8 cellular contexts compared by ENCODE assay signal in the genomic region with DNA sequence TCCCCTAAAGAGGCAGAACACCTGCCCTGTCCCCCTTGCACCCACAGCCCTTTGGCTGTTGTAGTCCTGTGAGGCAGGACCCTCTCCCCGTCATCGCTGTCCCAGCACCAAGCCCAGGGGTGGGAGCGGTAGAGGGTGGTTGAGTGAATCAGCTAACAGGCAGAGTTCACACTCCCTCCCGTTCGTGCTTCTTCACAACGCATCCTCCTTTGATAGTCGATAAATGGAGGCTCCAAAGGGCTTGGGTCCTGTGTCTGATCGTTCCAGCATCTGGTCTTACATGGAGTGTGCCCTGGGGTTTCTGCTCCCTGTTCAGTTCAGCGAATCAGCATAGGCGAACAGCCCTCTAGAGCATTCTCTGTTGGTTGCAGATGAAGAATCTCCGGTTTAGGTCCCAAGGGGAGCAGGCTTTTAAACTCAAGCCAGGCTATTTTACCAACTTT. TPM values are rescaled to one million over a fixed set of nuclear protein-coding genes. Genes with fewer than 3 reads are reported as not detected.
DNase-seq lines count a peak whose midpoint lies in the region; ATAC-seq and TF ChIP-seq lines count a peak whose summit lies in the region.

No MANE protein-coding gene starts in this region.

- H3K4me3 Mint-ChIP-seq in activated T-helper 17 cell treated with anti-CD3 and anti-CD28 coated beads, Interleukin-2, amount 50 U/mL, for 72 hours = peak overlapping the region; percentile 96

- peaks cover 0 to 25% of the 10 kb centered on the region in 2 donors for H3K4me1 ChIP-seq in right atrium auricular region

- H3K4me1 Mint-ChIP-seq in activated T-helper 17 cell treated with anti-CD3 and anti-CD28 coated beads, Interleukin-2, amount 50 U/mL, for 72 hours = peaks cover 23% of the 10 kb centered on the region

- intact Hi-C loops in cardiac septum (cut with DNase I) = loop anchor here (2.0 kb wide), 1 partner anchor 39 kb away; a partner anchor contains a TSS

- DNase-seq in right atrium auricular region (ENCODE audit: low spot score) = no peak
- no peak for DNase-seq in cardiac septum (ENCODE audit: low spot score)
- peak; percentile 16 for DNase-seq in stimulated activated naive CD8-positive, alpha-beta T cell treated with anti-CD3 and anti-CD28 coated beads, Interleukin-15, Interleukin-2, amounts not matched to agents 100 U/mL and 50 U/mL, for 24 hours
- no peak for DNase-seq in activated CD4-positive, CD25-positive, alpha-beta regulatory T cell (lab: John Stamatoyannopoulos, UW)

- peak overlapping the region in 1 of 2 donors; percentile 86 for H3K4me3 ChIP-seq in right atrium auricular region
- peak overlapping the region; percentile 54 for H3K4me3 ChIP-seq in iPS-11a (ENCODE audit: low read depth, low read length)

- H3K9me3 ChIP-seq in right atrium auricular region = no peaks in the 10 kb centered on the region

- no peak for ATAC-seq in activated T-helper 17 cell treated with anti-CD3 and anti-CD28 coated beads, Interleukin-2, amount 50 U/mL, for 72 hours (replicated peaks)
- ATAC-seq in stimulated activated naive CD8-positive, alpha-beta T cell treated with anti-CD3 and anti-CD28 coated beads, Interleukin-15, Interleukin-2, amounts not matched to agents 100 U/mL and 50 U/mL, for 24 hours = no peak
- no peak for ATAC-seq in HG03571 (IDR thresholded peaks at IDR 0.05; ENCODE audit: unreplicated experiment)
- no peak for ATAC-seq in HG03095 (IDR thresholded peaks at IDR 0.05; ENCODE audit: unreplicated experiment)

- H3K27me3 ChIP-seq in right atrium auricular region = no peaks in the 10 kb centered on the region

- peaks cover 90% of the 10 kb centered on the region for H3K36me3 Mint-ChIP-seq in activated T-helper 17 cell treated with anti-CD3 and anti-CD28 coated beads, Interleukin-2, amount 50 U/mL, for 72 hours (ENCODE audit: low read depth)

- no peaks in the 10 kb centered on the region for H3K9me3 Mint-ChIP-seq in activated T-helper 17 cell treated with anti-CD3 and anti-CD28 coated beads, Interleukin-2, amount 50 U/mL, for 72 hours

- H3K27me3 Mint-ChIP-seq in activated T-helper 17 cell treated with anti-CD3 and anti-CD28 coated beads, Interleukin-2, amount 50 U/mL, for 72 hours = no peaks in the 10 kb centered on the region

- H3K27ac ChIP-seq in right atrium auricular region = peak overlapping the region; percentile 96 to 97

- H3K27ac Mint-ChIP-seq in activated T-helper 17 cell treated with anti-CD3 and anti-CD28 coated beads, Interleukin-2, amount 50 U/mL, for 72 hours = peak overlapping the region; percentile 85

- no peak for TF ChIP-seq CTCF in right atrium auricular region (IDR thresholded peaks at IDR 0.05)

- peaks cover 50% of the 10 kb centered on the region for H3K36me3 ChIP-seq in right atrium auricular region

RNA-seq across cellular contexts. Expression of a gene that starts 0.8 kb away (rescaled TPM):
- total RNA-seq in right atrium auricular region = 10 to 100 TPM; 32.7 to 38.9 TPM
- total RNA-seq in cardiac septum = 32.9 TPM
- total RNA-seq in activated T-helper 17 cell treated with anti-CD3 and anti-CD28 coated beads, Interleukin-2, amount 50 U/mL, for 72 hours = 10 to 100 TPM; 52.5 to 55.3 TPM

RNA-seq across cellular contexts. Expression of a gene that starts 28.4 kb away (rescaled TPM):
- total RNA-seq in right atrium auricular region (10 to 100 TPM; 88.7 to 99.2 TPM), cardiac septum (122 TPM)
- total RNA-seq in activated T-helper 17 cell treated with anti-CD3 and anti-CD28 coated beads, Interleukin-2, amount 50 U/mL, for 72 hours = 100 to 1,000 TPM; 150 to 157 TPM
